8 cellular contexts compared by ENCODE assay signal in genomic region chr12:30823140-30823669, GRCh38.
DNase-seq lines count a peak whose midpoint lies in the region; ATAC-seq, FAIRE-seq and TF ChIP-seq lines count a peak whose summit lies in the region.

No MANE protein-coding gene starts in this region.

- peak; percentile 58 for ATAC-seq in GM18511 (IDR thresholded peaks at IDR 0.05; ENCODE audit: unreplicated experiment)
- ATAC-seq in GM21526 (IDR thresholded peaks at IDR 0.05; ENCODE audit: low FRiP score, unreplicated experiment) = no peak

- no peak for FAIRE-seq in astrocyte (lab: Jason Lieb, UNC)

- H3K27me3 ChIP-seq in HUES6 (ENCODE audit: control insufficient read depth, insufficient read depth, low read length) = peaks cover 26% of the 10 kb centered on the region
- H3K27me3 ChIP-seq in astrocyte (ENCODE audit: insufficient read depth, low read length) = peaks cover 4% of the 10 kb centered on the region

- H2AFZ ChIP-seq in astrocyte (ENCODE audit: low read depth, low read length) = peak overlapping the region; percentile 91

- no peaks in the 10 kb centered on the region for H3K79me2 ChIP-seq in astrocyte (ENCODE audit: insufficient read depth, low read length)

- peak overlapping the region; percentile 70 for H3K4me3 ChIP-seq in HUES6 (ENCODE audit: low read depth, low read length)
- peak overlapping the region; percentile 53 for H3K4me3 ChIP-seq in astrocyte (ENCODE audit: insufficient read depth, low read depth, low read length)

- peaks cover 23% of the 10 kb centered on the region for H3K27me3 Mint-ChIP-seq in astrocyte (ENCODE audit: low read depth, unreplicated experiment)

- peak overlapping the region; percentile 88 for H3K4me2 ChIP-seq in astrocyte (ENCODE audit: low read length)

- peaks cover 5% of the 10 kb centered on the region for H3K4me1 Mint-ChIP-seq in astrocyte (ENCODE audit: low read depth, unreplicated experiment)

- H3K27ac ChIP-seq in HUES6 (ENCODE audit: low read depth, low read length) (no peak overlapping the region), astrocyte (ENCODE audit: low read depth, low read length) (no peak overlapping the region)

- DNase-seq in astrocyte (ENCODE audit: low read depth) (no peak), islet precursor cell (peak; percentile 93), NCI-H1694 (lab: John Stamatoyannopoulos, UW) (no peak), middle frontal gyrus (ENCODE audit: extremely low spot score, low spot score) (no peak)
- DNase-seq in stimulated activated CD4-positive, alpha-beta T cell treated with anti-CD3 and anti-CD28 coated beads, Interleukin-4, amount 100 ng/mL, for 1 hour = peak; percentile 38

- no peaks in the 10 kb centered on the region for H4K20me1 ChIP-seq in astrocyte (ENCODE audit: insufficient read depth, low read length)

- H3K9me3 ChIP-seq in HUES6 (ENCODE audit: control insufficient read depth, insufficient read depth, low read depth, low read length) (no peaks in the 10 kb centered on the region), astrocyte (ENCODE audit: insufficient read depth, low read depth, low read length) (no peaks in the 10 kb centered on the region)

- H3K27ac Mint-ChIP-seq in astrocyte (ENCODE audit: unreplicated experiment) = no peak overlapping the region

- peaks cover 15% of the 10 kb centered on the region; the same call in 1 of the 2 replicates for H3K4me1 ChIP-seq in HUES6 (ENCODE audit: control insufficient read depth, insufficient read depth, low read length)
- peaks cover 7% of the 10 kb centered on the region for H3K4me1 ChIP-seq in astrocyte (ENCODE audit: insufficient read depth, low read length)

- H3K36me3 ChIP-seq in HUES6 (ENCODE audit: control insufficient read depth, insufficient read depth, low read length) (no peaks in the 10 kb centered on the region), astrocyte (ENCODE audit: insufficient read depth, low read length) (no peaks in the 10 kb centered on the region)

- H3K9ac ChIP-seq in HUES6 (ENCODE audit: low read length) (peak overlapping the region; percentile 77), astrocyte (ENCODE audit: low read length) (peak overlapping the region; percentile 70)

- peaks cover 3% of the 10 kb centered on the region for H3K9me3 Mint-ChIP-seq in astrocyte (ENCODE audit: unreplicated experiment)

- no peaks in the 10 kb centered on the region for H3K36me3 Mint-ChIP-seq in astrocyte (ENCODE audit: low read depth, unreplicated experiment)

- no peak for TF ChIP-seq CTCF in astrocyte (IDR thresholded peaks at IDR 0.05; ENCODE audit: insufficient read depth, low read depth, low read length)

- H3K4me3 Mint-ChIP-seq in astrocyte (ENCODE audit: unreplicated experiment) = peak overlapping the region; percentile 90

Comparison
In these comparisons a context has a peak if more than half of its experiments do, and no peak if none do; other contexts are left out.
1. DNase-seq: peak in islet precursor cell (single experiment) and stimulated activated CD4-positive, alpha-beta T cell treated with anti-CD3 and anti-CD28 coated beads, Interleukin-4, amount 100 ng/mL, for 1 hour (single experiment); none in astrocyte (single experiment), NCI-H1694 (single experiment) and middle frontal gyrus (single experiment).